2 cellular contexts compared by ENCODE assay signal in the genomic region with DNA sequence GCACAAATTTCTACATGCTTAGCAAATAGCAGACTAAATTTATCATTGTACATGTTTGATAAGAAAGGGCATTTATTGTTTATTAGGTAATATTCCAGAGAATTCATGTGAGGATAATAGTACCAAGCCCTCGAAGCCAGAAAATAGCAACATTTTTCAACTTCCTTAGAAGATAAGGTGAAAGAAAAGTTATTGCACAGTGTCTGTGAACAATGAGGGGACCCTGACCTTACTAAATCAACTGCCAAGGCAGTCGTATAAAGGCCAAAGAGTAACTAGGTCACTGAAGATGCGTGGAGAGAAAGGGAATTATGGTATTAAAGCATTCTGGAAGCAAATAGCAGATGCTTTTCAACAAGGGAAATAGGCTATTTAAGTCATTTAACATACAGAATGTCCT.
TF ChIP-seq lines count a peak whose summit lies in the region.

No MANE protein-coding gene starts in this region.

TF ChIP-seq in liver, 16 proteins besides CTCF, POLR2A, EP300 and RAD21:
- TF ChIP-seq GABPA (IDR thresholded peaks at IDR 0.05 in 1 of 2, conservative IDR thresholded peaks at IDR 0.05 in 1 of 2) (no peak), NR2F2 (IDR thresholded peaks at IDR 0.05) (peak; percentile 89)
- TF ChIP-seq, protein P1, sequence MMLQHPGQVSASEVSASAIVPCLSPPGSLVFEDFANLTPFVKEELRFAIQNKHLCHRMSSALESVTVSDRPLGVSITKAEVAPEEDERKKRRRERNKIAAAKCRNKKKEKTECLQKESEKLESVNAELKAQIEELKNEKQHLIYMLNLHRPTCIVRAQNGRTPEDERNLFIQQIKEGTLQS (IDR thresholded peaks at IDR 0.05) = no peak

TF ChIP-seq in HepG2, 621 proteins besides CTCF, POLR2A, EP300 and RAD21:
- TF ChIP-seq HIC2 (CRISPR knock-in tag; IDR thresholded peaks at IDR 0.05; ENCODE audit: low read depth) = no peak
